ENCODE assay signal across 2 cellular contexts in the genomic region with DNA sequence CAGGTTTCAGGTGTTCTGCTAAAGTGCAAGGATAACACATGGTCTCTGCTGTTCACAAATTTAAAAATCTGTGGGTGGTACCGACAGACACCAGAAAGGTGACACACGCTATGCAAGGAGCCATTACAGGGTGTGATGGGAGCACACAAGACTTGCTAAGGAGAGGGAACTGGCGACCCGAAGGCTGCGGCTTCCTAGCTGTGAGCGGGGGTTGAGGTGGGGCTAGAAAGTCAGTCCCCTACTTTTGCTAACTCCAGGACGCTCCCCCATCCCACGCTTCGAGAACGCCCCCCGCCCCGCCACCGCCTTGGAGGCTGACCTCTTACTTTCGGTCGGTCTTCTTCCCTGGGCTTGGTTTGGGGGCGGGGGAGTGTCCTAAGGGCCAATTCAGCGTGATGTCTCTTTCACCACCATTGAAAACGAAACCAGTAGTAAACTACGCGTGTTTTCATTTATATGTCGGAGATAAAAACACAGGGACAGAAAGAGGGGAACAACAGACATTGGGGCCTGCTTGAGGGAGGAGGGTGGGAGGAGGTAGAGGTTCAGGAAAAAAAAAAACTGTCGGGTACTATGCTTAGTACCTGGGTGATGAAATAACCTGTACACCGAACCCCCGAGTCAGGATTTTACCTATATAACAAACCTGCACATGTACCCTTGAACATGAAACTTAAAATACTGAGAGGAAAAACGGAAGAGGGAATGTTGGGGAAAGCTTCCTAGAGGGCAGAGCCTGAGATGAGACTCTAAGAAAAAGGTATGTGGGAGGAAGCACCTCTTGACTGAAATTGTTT.
TF ChIP-seq lines count a peak whose summit lies in the region.

No MANE protein-coding gene starts in this region.

TF ChIP-seq in A549, 52 proteins besides CTCF, POLR2A, EP300 and RAD21 (continued from another document):
- TF ChIP-seq NPAS2 (CRISPR knock-in tag; IDR thresholded peaks at IDR 0.05; ENCODE audit: borderline replicate concordance) (no peak), ZSCAN20 (CRISPR knock-in tag; IDR thresholded peaks at IDR 0.05) (no peak), SMC3 (IDR thresholded peaks at IDR 0.05) (0 out of 3 replicates have a peak, but pooled peaks have one; percentile 14), HEYL (CRISPR knock-in tag; IDR thresholded peaks at IDR 0.05) (no peak), POLR2AphosphoS2 (conservative IDR thresholded peaks at IDR 0.05; ENCODE audit: low read length) (no peak)

TF ChIP-seq in liver, 16 proteins besides CTCF, POLR2A, EP300 and RAD21:
- no peak for TF ChIP-seq REST (IDR thresholded peaks at IDR 0.05)
- peak; percentile 32 for TF ChIP-seq YY1 (IDR thresholded peaks at IDR 0.05)
- no peak for TF ChIP-seq SP1 (IDR thresholded peaks at IDR 0.05)
